Comparison of ENCODE assay signal across 8 cellular contexts in the genomic region with DNA sequence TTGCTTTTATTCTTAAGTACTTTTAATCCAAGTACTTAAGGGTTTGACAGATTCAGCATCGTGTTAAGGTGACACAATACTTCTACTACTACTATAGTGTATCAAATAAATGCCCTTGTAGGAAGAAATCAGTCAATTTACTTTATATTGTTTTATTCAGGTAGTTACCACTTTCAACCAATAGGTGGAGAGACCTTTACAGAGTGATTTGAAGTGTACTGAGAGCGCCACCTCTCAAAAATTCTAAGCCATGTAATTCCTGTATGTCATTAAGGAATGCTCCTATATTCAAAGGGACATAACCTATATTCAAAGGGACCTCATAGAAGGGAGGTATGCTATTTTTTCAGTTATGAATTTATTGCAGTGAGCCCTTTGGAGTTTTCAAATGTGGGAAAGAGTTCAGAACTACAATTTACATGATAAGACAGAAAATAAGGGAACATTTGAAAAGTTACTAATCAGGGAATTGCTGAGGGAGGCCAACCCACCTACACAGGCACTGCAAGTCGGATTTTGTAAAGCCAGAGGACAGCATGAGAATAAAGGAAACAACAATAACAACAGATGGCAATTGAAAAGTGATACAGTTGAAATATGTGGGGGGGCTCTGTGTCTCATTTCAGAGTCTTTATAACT.
DNase-seq lines count a peak whose midpoint lies in the region; ATAC-seq and TF ChIP-seq lines count a peak whose summit lies in the region.

No MANE protein-coding gene starts in this region.

- no peak for DNase-seq in GM06990 (ENCODE audit: extremely low read depth, insufficient read length)
- DNase-seq in HT-29 (ENCODE audit: low spot score) = peak; percentile 74
- DNase-seq in RWPE2 (ENCODE audit: low spot score) = no peak
- peak; percentile 36 for DNase-seq in iPS DF 4.7 (ENCODE audit: extremely low read depth, low spot score)
- DNase-seq in NOMO-1 treated with dmso at 0.1 percent for 144 hours (lab: John Stamatoyannopoulos, UW; ENCODE audit: unreplicated experiment) = no peak
- DNase-seq in GM19240 (ENCODE audit: insufficient read length, low spot score) = no peak

- H3K4me1 ChIP-seq in RWPE2 (ENCODE audit: insufficient read depth, poor library complexity, severe bottlenecking) = no peaks in the 10 kb centered on the region

- H3K36me3 ChIP-seq in GM06990 (ENCODE audit: control insufficient read depth, insufficient read depth, low read length) (no peaks in the 10 kb centered on the region), RWPE2 (ENCODE audit: low read depth) (no peaks in the 10 kb centered on the region; the same call in 1 of the 2 replicates)

- ATAC-seq in GM21529 (IDR thresholded peaks at IDR 0.05; ENCODE audit: unreplicated experiment) (peak; percentile 93), RWPE2 (ENCODE audit: low read depth) (peak; percentile 78), HG03025 (IDR thresholded peaks at IDR 0.05; ENCODE audit: low FRiP score, unreplicated experiment) (no peak)

- H3K9me3 ChIP-seq in RWPE2 (ENCODE audit: severe bottlenecking) = no peaks in the 10 kb centered on the region

- TF ChIP-seq CTCF in GM06990 (IDR thresholded peaks at IDR 0.05; ENCODE audit: insufficient read depth, low read length, poor library complexity, severe bottlenecking) (peak; percentile 52), RWPE2 (IDR thresholded peaks at IDR 0.05; ENCODE audit: poor library complexity, severe bottlenecking) (peak; percentile 89)

- H3K27me3 ChIP-seq in GM06990 (replicated peaks; ENCODE audit: control insufficient read depth, insufficient read depth, low read length) (no peaks in the 10 kb centered on the region), RWPE2 (ENCODE audit: insufficient read depth, poor library complexity, severe bottlenecking) (no peaks in the 10 kb centered on the region)

- no peak overlapping the region for H3K27ac ChIP-seq in RWPE2 (ENCODE audit: poor library complexity, severe bottlenecking)

- no peak overlapping the region for H3K4me3 ChIP-seq in GM06990 (replicated peaks; ENCODE audit: low read depth, low read length)
- H3K4me3 ChIP-seq in RWPE2 (ENCODE audit: severe bottlenecking) = no peak overlapping the region

Comparison
In these comparisons a context has a peak if more than half of its experiments do, and no peak if none do; other contexts are left out.
1. DNase-seq: peak in HT-29 (single experiment) and iPS DF 4.7 (single experiment); none in GM06990 (single experiment), RWPE2 (single experiment), NOMO-1 treated with dmso at 0.1 percent for 144 hours (single experiment) and GM19240 (single experiment).